In the genomic region with DNA sequence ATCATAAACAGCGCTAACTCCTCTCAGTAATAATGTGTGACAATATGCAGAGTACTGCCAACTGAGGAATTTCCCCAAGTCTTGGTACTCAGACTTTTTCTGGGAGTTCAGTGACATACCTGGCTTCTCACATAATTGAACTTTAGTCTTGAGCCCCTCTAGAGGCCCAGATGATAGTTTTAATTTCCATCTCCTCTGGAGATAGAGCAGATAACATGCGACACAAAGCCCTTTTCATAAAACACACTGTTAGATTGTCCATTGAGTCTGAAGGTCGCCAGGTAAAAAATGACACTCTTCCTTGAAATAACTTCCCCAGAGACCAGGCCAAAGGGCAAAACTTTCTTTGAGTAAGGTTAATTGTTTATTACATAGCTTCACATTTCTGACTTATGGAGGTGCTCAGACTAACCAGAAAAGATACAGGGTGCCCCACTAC, we compare ENCODE assay signal across 21 cellular contexts.
"Had no signal": no experiment of that assay in that cellular context is flagged by ENCODE, and none has a peak within 500 bp of the region (broad histone marks: within the 10 kb centered on the region; RNA-seq: fewer than 3 reads in every experiment).

No MANE protein-coding gene starts in this region.

- DNase-seq: dermis blood vessel endothelial cell; dorsolateral prefrontal cortex; effector CD4-positive, alpha-beta T cell; effector memory CD4-positive, alpha-beta T cell; esophagus squamous epithelium; foreskin fibroblast; foreskin melanocyte; gastrocnemius medialis; glutamatergic neuron; head of caudate nucleus; heart right ventricle; hypothalamus; immature natural killer cell; islet precursor cell; kidney; kidney glomerular epithelial cell; left lung; left ventricle myocardium superior; lower lobe of right lung; naive thymus-derived CD4-positive, alpha-beta T cell had no signal

- H3K27ac ChIP-seq: coronary artery, dorsolateral prefrontal cortex, esophagus squamous epithelium, gastrocnemius medialis, heart right ventricle, left lung, lower lobe of right lung had no signal

- H3K27me3 ChIP-seq: dorsolateral prefrontal cortex, esophagus squamous epithelium, gastrocnemius medialis, heart right ventricle, left lung had no signal

- H3K9me3 ChIP-seq: esophagus squamous epithelium, gastrocnemius medialis, heart right ventricle, left lung, lower lobe of right lung had no signal

- ATAC-seq: gastrocnemius medialis; heart right ventricle; left lung; left ventricle myocardium superior; lower lobe of right lung; naive thymus-derived CD4-positive, alpha-beta T cell had no signal

- H3K36me3 ChIP-seq: esophagus squamous epithelium, gastrocnemius medialis, heart right ventricle, left lung, lower lobe of right lung had no signal

- H3K4me3 ChIP-seq: coronary artery, dorsolateral prefrontal cortex, esophagus squamous epithelium, gastrocnemius medialis, heart right ventricle, left lung, lower lobe of right lung had no signal

- H3K4me1 ChIP-seq: esophagus squamous epithelium, gastrocnemius medialis, heart right ventricle, left lung, lower lobe of right lung had no signal
